3 cellular contexts compared by ENCODE assay signal in genomic region chr17:49582789-49583188, GRCh38.
TF ChIP-seq lines count a peak whose summit lies in the region.

No MANE protein-coding gene starts in this region.

TF ChIP-seq in SK-N-SH, 30 proteins besides CTCF, POLR2A, EP300 and RAD21:
- 0 out of 2 replicates have a peak, but pooled peaks have one; percentile 11 for TF ChIP-seq PBX3 (IDR thresholded peaks at IDR 0.05)
- TF ChIP-seq, protein P1, sequence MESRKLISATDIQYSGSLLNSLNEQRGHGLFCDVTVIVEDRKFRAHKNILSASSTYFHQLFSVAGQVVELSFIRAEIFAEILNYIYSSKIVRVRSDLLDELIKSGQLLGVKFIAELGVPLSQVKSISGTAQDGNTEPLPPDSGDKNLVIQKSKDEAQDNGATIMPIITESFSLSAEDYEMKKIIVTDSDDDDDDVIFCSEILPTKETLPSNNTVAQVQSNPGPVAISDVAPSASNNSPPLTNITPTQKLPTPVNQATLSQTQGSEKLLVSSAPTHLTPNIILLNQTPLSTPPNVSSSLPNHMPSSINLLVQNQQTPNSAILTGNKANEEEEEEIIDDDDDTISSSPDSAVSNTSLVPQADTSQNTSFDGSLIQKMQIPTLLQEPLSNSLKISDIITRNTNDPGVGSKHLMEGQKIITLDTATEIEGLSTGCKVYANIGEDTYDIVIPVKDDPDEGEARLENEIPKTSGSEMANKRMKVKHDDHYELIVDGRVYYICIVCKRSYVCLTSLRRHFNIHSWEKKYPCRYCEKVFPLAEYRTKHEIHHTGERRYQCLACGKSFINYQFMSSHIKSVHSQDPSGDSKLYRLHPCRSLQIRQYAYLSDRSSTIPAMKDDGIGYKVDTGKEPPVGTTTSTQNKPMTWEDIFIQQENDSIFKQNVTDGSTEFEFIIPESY (IDR thresholded peaks at IDR 0.05; ENCODE audit: borderline replicate concordance, low read depth), result no peak
- TF ChIP-seq FOSL2 (IDR thresholded peaks at IDR 0.05; ENCODE audit: borderline replicate concordance, low read depth), result peak; percentile 82; the same call in 1 of the 2 replicates
- no peak for TF ChIP-seq RCOR1 (IDR thresholded peaks at IDR 0.05; ENCODE audit: low read length)
- TF ChIP-seq TCF12 (IDR thresholded peaks at IDR 0.05), result peak; percentile 49; the same call in 1 of the 2 replicates
- TF ChIP-seq NFIC (IDR thresholded peaks at IDR 0.05; ENCODE audit: borderline replicate concordance), result peak; percentile 48; the same call in 1 of the 2 replicates

TF ChIP-seq in SK-N-SH treated with all-trans-retinoic acid at 6 μM for 48 hours, 23 proteins besides CTCF, POLR2A, EP300 and RAD21 (continued from another document):
- TF ChIP-seq, protein P2, sequence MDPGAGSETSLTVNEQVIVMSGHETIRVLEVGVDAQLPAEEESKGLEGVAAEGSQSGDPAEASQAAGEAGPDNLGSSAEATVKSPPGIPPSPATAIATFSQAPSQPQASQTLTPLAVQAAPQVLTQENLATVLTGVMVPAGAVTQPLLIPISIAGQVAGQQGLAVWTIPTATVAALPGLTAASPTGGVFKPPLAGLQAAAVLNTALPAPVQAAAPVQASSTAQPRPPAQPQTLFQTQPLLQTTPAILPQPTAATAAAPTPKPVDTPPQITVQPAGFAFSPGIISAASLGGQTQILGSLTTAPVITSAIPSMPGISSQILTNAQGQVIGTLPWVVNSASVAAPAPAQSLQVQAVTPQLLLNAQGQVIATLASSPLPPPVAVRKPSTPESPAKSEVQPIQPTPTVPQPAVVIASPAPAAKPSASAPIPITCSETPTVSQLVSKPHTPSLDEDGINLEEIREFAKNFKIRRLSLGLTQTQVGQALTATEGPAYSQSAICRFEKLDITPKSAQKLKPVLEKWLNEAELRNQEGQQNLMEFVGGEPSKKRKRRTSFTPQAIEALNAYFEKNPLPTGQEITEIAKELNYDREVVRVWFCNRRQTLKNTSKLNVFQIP (CRISPR knock-in tag; IDR thresholded peaks at IDR 0.05; ENCODE audit: borderline replicate concordance, low read depth), result no peak
- TF ChIP-seq, protein P3, sequence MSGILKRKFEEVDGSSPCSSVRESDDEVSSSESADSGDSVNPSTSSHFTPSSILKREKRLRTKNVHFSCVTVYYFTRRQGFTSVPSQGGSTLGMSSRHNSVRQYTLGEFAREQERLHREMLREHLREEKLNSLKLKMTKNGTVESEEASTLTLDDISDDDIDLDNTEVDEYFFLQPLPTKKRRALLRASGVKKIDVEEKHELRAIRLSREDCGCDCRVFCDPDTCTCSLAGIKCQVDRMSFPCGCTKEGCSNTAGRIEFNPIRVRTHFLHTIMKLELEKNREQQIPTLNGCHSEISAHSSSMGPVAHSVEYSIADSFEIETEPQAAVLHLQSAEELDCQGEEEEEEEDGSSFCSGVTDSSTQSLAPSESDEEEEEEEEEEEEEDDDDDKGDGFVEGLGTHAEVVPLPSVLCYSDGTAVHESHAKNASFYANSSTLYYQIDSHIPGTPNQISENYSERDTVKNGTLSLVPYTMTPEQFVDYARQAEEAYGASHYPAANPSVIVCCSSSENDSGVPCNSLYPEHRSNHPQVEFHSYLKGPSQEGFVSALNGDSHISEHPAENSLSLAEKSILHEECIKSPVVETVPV (CRISPR knock-in tag; IDR thresholded peaks at IDR 0.05), result no peak
- no peak for TF ChIP-seq SNAI2 (CRISPR knock-in tag; IDR thresholded peaks at IDR 0.05)
- no peak for TF ChIP-seq ZFP30 (CRISPR knock-in tag; IDR thresholded peaks at IDR 0.05)
- no peak for TF ChIP-seq ZNF565 (CRISPR knock-in tag; conservative IDR thresholded peaks at IDR 0.05; ENCODE audit: low read depth)
- no peak for TF ChIP-seq ISL1 (CRISPR knock-in tag; IDR thresholded peaks at IDR 0.05)
- TF ChIP-seq CREB5 (CRISPR knock-in tag; IDR thresholded peaks at IDR 0.05; ENCODE audit: low read depth), result no peak
- no peak for TF ChIP-seq ZNF8 (CRISPR knock-in tag; IDR thresholded peaks at IDR 0.05)
- TF ChIP-seq CSDC2 (CRISPR knock-in tag; IDR thresholded peaks at IDR 0.05), result no peak
- no peak for TF ChIP-seq ARNTL (CRISPR knock-in tag; IDR thresholded peaks at IDR 0.05; ENCODE audit: borderline replicate concordance, low read depth)
- TF ChIP-seq, protein P4, sequence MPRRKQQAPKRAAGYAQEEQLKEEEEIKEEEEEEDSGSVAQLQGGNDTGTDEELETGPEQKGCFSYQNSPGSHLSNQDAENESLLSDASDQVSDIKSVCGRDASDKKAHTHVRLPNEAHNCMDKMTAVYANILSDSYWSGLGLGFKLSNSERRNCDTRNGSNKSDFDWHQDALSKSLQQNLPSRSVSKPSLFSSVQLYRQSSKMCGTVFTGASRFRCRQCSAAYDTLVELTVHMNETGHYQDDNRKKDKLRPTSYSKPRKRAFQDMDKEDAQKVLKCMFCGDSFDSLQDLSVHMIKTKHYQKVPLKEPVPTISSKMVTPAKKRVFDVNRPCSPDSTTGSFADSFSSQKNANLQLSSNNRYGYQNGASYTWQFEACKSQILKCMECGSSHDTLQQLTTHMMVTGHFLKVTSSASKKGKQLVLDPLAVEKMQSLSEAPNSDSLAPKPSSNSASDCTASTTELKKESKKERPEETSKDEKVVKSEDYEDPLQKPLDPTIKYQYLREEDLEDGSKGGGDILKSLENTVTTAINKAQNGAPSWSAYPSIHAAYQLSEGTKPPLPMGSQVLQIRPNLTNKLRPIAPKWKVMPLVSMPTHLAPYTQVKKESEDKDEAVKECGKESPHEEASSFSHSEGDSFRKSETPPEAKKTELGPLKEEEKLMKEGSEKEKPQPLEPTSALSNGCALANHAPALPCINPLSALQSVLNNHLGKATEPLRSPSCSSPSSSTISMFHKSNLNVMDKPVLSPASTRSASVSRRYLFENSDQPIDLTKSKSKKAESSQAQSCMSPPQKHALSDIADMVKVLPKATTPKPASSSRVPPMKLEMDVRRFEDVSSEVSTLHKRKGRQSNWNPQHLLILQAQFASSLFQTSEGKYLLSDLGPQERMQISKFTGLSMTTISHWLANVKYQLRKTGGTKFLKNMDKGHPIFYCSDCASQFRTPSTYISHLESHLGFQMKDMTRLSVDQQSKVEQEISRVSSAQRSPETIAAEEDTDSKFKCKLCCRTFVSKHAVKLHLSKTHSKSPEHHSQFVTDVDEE (CRISPR knock-in tag; IDR thresholded peaks at IDR 0.05), result no peak
- no peak for TF ChIP-seq ZC3H10 (CRISPR knock-in tag; IDR thresholded peaks at IDR 0.05)

TF ChIP-seq in IMR-90, 13 proteins besides CTCF, POLR2A, EP300 and RAD21 (continued from another document):
- TF ChIP-seq MXI1 (IDR thresholded peaks at IDR 0.05; ENCODE audit: borderline replicate concordance, low read depth, low read length), result no peak
- TF ChIP-seq BHLHE40 (IDR thresholded peaks at IDR 0.05; ENCODE audit: low read depth, low read length), result no peak
- TF ChIP-seq MAZ (IDR thresholded peaks at IDR 0.05; ENCODE audit: borderline replicate concordance, low read depth, low read length), result no peak
- TF ChIP-seq CHD1 (IDR thresholded peaks at IDR 0.05; ENCODE audit: low read depth, low read length), result no peak
- no peak for TF ChIP-seq MAFK (IDR thresholded peaks at IDR 0.05; ENCODE audit: low read depth, low read length)
- no peak for TF ChIP-seq CEBPB (IDR thresholded peaks at IDR 0.05; ENCODE audit: low read depth, low read length)
- TF ChIP-seq NFE2L2 (IDR thresholded peaks at IDR 0.05; ENCODE audit: low read depth, low read length), result no peak
- TF ChIP-seq SMC3 (IDR thresholded peaks at IDR 0.05; ENCODE audit: low read depth, low read length), result no peak
- TF ChIP-seq USF2 (IDR thresholded peaks at IDR 0.05; ENCODE audit: low read depth, low read length), result no peak
- TF ChIP-seq, protein P5, sequence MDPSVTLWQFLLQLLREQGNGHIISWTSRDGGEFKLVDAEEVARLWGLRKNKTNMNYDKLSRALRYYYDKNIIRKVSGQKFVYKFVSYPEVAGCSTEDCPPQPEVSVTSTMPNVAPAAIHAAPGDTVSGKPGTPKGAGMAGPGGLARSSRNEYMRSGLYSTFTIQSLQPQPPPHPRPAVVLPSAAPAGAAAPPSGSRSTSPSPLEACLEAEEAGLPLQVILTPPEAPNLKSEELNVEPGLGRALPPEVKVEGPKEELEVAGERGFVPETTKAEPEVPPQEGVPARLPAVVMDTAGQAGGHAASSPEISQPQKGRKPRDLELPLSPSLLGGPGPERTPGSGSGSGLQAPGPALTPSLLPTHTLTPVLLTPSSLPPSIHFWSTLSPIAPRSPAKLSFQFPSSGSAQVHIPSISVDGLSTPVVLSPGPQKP (IDR thresholded peaks at IDR 0.05; ENCODE audit: borderline replicate concordance, low read depth, low read length), result no peak
TF ChIP-seq in IMR-90: peak in this region for 0.
